8 cellular contexts compared by ENCODE assay signal in the genomic region with DNA sequence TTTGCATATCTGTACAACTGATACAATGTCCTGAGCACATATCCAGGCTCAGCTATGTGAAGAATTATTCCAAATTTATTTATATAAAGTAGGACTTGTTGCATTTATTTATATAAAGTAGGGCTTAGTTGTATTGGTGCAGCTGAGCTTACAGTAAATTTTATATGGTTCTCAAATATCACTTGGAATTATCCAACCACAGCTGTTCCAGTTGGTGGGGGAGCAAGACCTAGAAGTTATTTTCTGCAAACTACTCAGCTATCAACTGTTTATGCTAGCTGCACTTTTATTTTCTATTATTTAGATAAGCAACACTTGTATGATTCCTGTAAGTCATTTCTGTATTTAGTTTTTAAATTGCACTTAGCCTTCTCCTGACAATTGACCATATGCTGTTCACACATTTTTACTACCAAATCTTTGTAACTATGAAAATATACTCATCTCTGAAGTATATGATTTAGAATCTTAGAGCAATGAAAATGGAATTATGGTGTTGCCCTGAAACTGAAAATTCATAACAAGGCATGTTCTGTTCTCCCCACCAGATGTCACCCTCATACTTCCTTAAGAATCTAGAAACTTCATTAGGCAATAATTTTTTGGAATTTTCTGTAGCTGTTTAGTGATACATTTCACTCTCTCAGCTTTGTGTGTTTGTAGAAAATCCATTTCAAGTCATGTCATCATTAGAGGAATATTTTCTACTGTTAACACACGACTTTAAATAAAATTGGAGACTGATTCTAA.
DNase-seq lines count a peak whose midpoint lies in the region; ATAC-seq and TF ChIP-seq lines count a peak whose summit lies in the region.

No MANE protein-coding gene starts in this region.

- H4K8ac ChIP-seq in H9 (replicated peaks; ENCODE audit: insufficient read length, low read depth, low read length), result no peak overlapping the region
- H4K8ac ChIP-seq in neuronal stem cell (ENCODE audit: low read depth, low read length), result no peak overlapping the region

- no peak overlapping the region for H3K4me3 Mint-ChIP-seq in H9
- no peak overlapping the region for H3K4me3 Mint-ChIP-seq in activated naive CD4-positive, alpha-beta T cell treated with anti-CD3 and anti-CD28 coated beads for 36 hours

- H2BK20ac ChIP-seq in H9 (ENCODE audit: low read depth, low read length, poor library complexity, severe bottlenecking), result no peak overlapping the region

- H3K14ac ChIP-seq in H9 (ENCODE audit: insufficient read depth, low read length) (no peak overlapping the region), neuronal stem cell (ENCODE audit: low read length) (no peak overlapping the region)

- no peaks in the 10 kb centered on the region for H3K27me3 ChIP-seq in H9 (ENCODE audit: insufficient read depth, low read length)
- H3K27me3 ChIP-seq in neuronal stem cell (ENCODE audit: control insufficient read depth in 3 of 3, insufficient read depth in 3 of 3, low read depth in 1 of 3, low read length in 3 of 3), result no peaks in the 10 kb centered on the region

- H2BK120ac ChIP-seq in H9 (ENCODE audit: low read depth, low read length, poor library complexity, severe bottlenecking) (no peak overlapping the region), neuronal stem cell (ENCODE audit: low read depth, low read length) (no peak overlapping the region)

- H3K56ac ChIP-seq in H9 (ENCODE audit: insufficient read length, low read depth, low read length), result no peak overlapping the region

- no peak overlapping the region for H3K4me2 ChIP-seq in H9 (ENCODE audit: insufficient read depth, insufficient read length, low read length)
- H3K4me2 ChIP-seq in neuronal stem cell (ENCODE audit: insufficient read depth, low read length, poor library complexity, severe bottlenecking), result no peak overlapping the region

- ATAC-seq in GM21576 (IDR thresholded peaks at IDR 0.05; ENCODE audit: unreplicated experiment), result no peak

- H3K23ac ChIP-seq in H9 (ENCODE audit: insufficient read length, low read depth, low read length) (no peak overlapping the region), neuronal stem cell (ENCODE audit: low read depth, low read length, poor library complexity) (no peak overlapping the region)

- H3K4me1 ChIP-seq in H9 (ENCODE audit: insufficient read depth, low read length) (no peaks in the 10 kb centered on the region), neuronal stem cell (ENCODE audit: control insufficient read depth in 2 of 2, insufficient read depth in 1 of 2, low read depth in 1 of 2, low read length in 2 of 2) (no peaks in the 10 kb centered on the region)

- H3K18ac ChIP-seq in H9 (ENCODE audit: insufficient read length, low read depth, low read length) (no peak overlapping the region), neuronal stem cell (ENCODE audit: low read length) (no peak overlapping the region)

- no peaks in the 10 kb centered on the region for H3K36me3 Mint-ChIP-seq in H9 (ENCODE audit: insufficient read depth in 1 of 3, low read depth in 3 of 3)
- no peaks in the 10 kb centered on the region for H3K36me3 Mint-ChIP-seq in activated naive CD4-positive, alpha-beta T cell treated with anti-CD3 and anti-CD28 coated beads for 36 hours (ENCODE audit: low read depth)

- H2BK12ac ChIP-seq in H9 (ENCODE audit: insufficient read length, low read depth, low read length) (no peak overlapping the region), neuronal stem cell (ENCODE audit: low read length) (no peak overlapping the region)

- no peaks in the 10 kb centered on the region; the same call in 1 of the 2 replicates for H3K27me3 Mint-ChIP-seq in H9 (ENCODE audit: low read depth)
- peaks cover 3% of the 10 kb centered on the region for H3K27me3 Mint-ChIP-seq in activated naive CD4-positive, alpha-beta T cell treated with anti-CD3 and anti-CD28 coated beads for 36 hours (ENCODE audit: low read depth)

- CTCF ChIA-PET in activated naive CD4-positive, alpha-beta T cell treated with anti-CD3 and anti-CD28 coated beads for 36 hours (lab: Charles Lee), result no interaction called here

- H3T11ph ChIP-seq in H9 (ENCODE audit: low read length), result no peak overlapping the region

- H3K9ac ChIP-seq in H9 (ENCODE audit: extremely low read depth, insufficient read length, low read length) (no peak overlapping the region), neuronal stem cell (ENCODE audit: low read depth, low read length, poor library complexity) (no peak overlapping the region)

- peak; percentile 68 for TF ChIP-seq CTCF in H9 (conservative IDR thresholded peaks at IDR 0.05)

- no peaks in the 10 kb centered on the region for H4K20me1 ChIP-seq in H9 (ENCODE audit: control insufficient read depth, insufficient read depth, insufficient read length)

- H3K4me1 Mint-ChIP-seq in H9, result 0 out of 4 replicates have a peak, but pooled peaks cover 0 to 2% of the 10 kb centered on the region in 2 experiments
- H3K4me1 Mint-ChIP-seq in activated naive CD4-positive, alpha-beta T cell treated with anti-CD3 and anti-CD28 coated beads for 36 hours (ENCODE audit: low read depth), result no peaks in the 10 kb centered on the region

- H4K5ac ChIP-seq in H9 (ENCODE audit: insufficient read length, low read depth, low read length), result no peak overlapping the region

- H3K27ac ChIP-seq in H9 (ENCODE audit: insufficient read length, low read depth, low read length), result no peak overlapping the region
- no peak overlapping the region for H3K27ac ChIP-seq in neuronal stem cell (replicated peaks; ENCODE audit: low read length)

- H2BK15ac ChIP-seq in H9 (ENCODE audit: low read depth, low read length) (no peak overlapping the region), neuronal stem cell (ENCODE audit: low read length) (no peak overlapping the region)

- in situ Hi-C loops in ACHN (cut with HindIII; ENCODE audit: low pct_ligation_motif_present, low pct_unique_long_range_greater_than_20kb, low sequenced_read_pairs), result no loop called here

- no peak overlapping the region for H3K4me3 ChIP-seq in neuronal stem cell (ENCODE audit: low read length in 2 of 2)

- H2BK5ac ChIP-seq in H9 (ENCODE audit: insufficient read length, low read length), result no peak overlapping the region
- H2BK5ac ChIP-seq in neuronal stem cell (ENCODE audit: low read length), result no peak overlapping the region

- peak; percentile 30 for DNase-seq in ACHN
- no peak for DNase-seq in H9
- peak; percentile 16 for DNase-seq in RPMI7951 (ENCODE audit: low read depth)
- DNase-seq in foreskin melanocyte, result peak; percentile 3
- DNase-seq in MV-4-11 (lab: John Stamatoyannopoulos, UW), result no peak
- no peak for DNase-seq in neuronal stem cell (ENCODE audit: low spot score)
- DNase-seq in activated naive CD4-positive, alpha-beta T cell treated with anti-CD3 and anti-CD28 coated beads for 36 hours, result no peak

- no peaks in the 10 kb centered on the region for H3K79me2 ChIP-seq in H9 (ENCODE audit: insufficient read depth, low read length)

- no peaks in the 10 kb centered on the region for H3K23me2 ChIP-seq in H9 (ENCODE audit: insufficient read length, low read depth, low read length, poor library complexity, severe bottlenecking)

- H4K91ac ChIP-seq in H9 (ENCODE audit: insufficient read length, low read depth, low read length) (no peak overlapping the region), neuronal stem cell (ENCODE audit: low read depth, low read length, poor library complexity) (no peak overlapping the region)

- H3K79me1 ChIP-seq in H9 (ENCODE audit: insufficient read depth, low read depth, low read length, poor library complexity, severe bottlenecking), result no peaks in the 10 kb centered on the region
- no peaks in the 10 kb centered on the region for H3K79me1 ChIP-seq in neuronal stem cell (ENCODE audit: low read depth, low read length)

- intact Hi-C loops in activated naive CD4-positive, alpha-beta T cell treated with anti-CD3 and anti-CD28 coated beads for 36 hours (cut with micrococcal nuclease), result no loop called here

- no peaks in the 10 kb centered on the region for H3K36me3 ChIP-seq in neuronal stem cell (replicated peaks in 1 of 2; ENCODE audit: control insufficient read depth in 2 of 2, insufficient read depth in 2 of 2, low read length in 2 of 2)

- no CpG with 5 or more reads among the region's 1 CpG for WGBS in H9 (ENCODE audit: extremely low coverage, insufficient read length, low lambda C conversion rate)
- no CpG with 5 or more reads among the region's 1 CpG for WGBS in neuronal stem cell (ENCODE audit: extremely low coverage in 2 of 2, insufficient read length in 2 of 2, insufficient replicate concordance in 1 of 2), 2 donors

- H2AFZ ChIP-seq in H9 (ENCODE audit: low read length) (no peak overlapping the region), neuronal stem cell (ENCODE audit: low read length) (no peak overlapping the region)

- no peaks in the 10 kb centered on the region for H3K9me3 ChIP-seq in H9 (ENCODE audit: control insufficient read depth, low read depth, low read length)
- H3K9me3 ChIP-seq in neuronal stem cell (replicated peaks in 1 of 2; ENCODE audit: control insufficient read depth in 2 of 2, insufficient read depth in 1 of 2, low read depth in 1 of 2, low read length in 2 of 2), result no peaks in the 10 kb centered on the region

- H3K9me3 Mint-ChIP-seq in H9, result no peaks in the 10 kb centered on the region; a peak in 1 of 5 replicates
- H3K9me3 Mint-ChIP-seq in activated naive CD4-positive, alpha-beta T cell treated with anti-CD3 and anti-CD28 coated beads for 36 hours, result no peaks in the 10 kb centered on the region

- no peak overlapping the region for H2AK5ac ChIP-seq in H9 (ENCODE audit: insufficient read length, low read length)
- no peak overlapping the region for H2AK5ac ChIP-seq in neuronal stem cell (ENCODE audit: low read depth, low read length)

- no peak overlapping the region; a peak in 1 of 7 replicates for H3K27ac Mint-ChIP-seq in H9
- no peak overlapping the region for H3K27ac Mint-ChIP-seq in activated naive CD4-positive, alpha-beta T cell treated with anti-CD3 and anti-CD28 coated beads for 36 hours

- H3K4ac ChIP-seq in H9 (ENCODE audit: low read depth, low read length), result no peak overlapping the region
- no peak overlapping the region for H3K4ac ChIP-seq in neuronal stem cell (ENCODE audit: low read length)

Comparison
In these comparisons a context has a peak if more than half of its experiments do, and no peak if none do; other contexts are left out.
1. DNase-seq: peak in ACHN (single experiment), RPMI7951 (single experiment) and foreskin melanocyte (single experiment); none in H9 (single experiment), MV-4-11 (single experiment), neuronal stem cell (single experiment) and activated naive CD4-positive, alpha-beta T cell treated with anti-CD3 and anti-CD28 coated beads for 36 hours (single experiment).